Comparison of ENCODE assay signal across 2 cellular contexts in the genomic region with DNA sequence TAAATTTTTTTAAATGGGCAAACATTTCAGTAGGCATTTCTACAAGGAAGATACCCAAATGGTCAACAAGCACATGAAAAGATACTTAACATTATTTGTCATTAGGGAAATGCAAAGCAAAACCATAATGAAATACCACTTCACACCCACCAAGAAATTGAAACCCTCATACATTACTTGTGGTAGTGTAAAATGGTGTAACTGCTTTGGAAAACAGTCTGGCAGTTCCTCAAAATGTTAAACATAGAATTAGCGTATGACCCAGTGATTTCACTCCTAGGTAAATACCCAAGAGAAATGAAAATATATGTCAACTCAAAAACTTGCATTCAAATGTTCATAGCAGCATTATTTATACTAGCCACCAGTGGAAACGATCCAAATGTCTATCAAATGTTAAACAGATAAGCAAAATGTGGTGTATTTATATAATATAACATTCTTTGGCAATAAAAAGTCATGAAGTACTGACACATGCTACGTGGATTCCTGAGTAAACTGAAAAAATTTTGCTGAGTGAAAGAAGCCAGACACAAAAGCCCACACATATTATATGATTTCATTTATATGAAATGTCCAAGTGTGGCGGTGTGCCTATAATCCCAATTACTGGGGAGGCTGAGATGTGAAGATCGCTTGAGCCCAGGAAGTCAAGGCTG.
TF ChIP-seq lines count a peak whose summit lies in the region.

No MANE protein-coding gene starts in this region.

TF ChIP-seq in HEK293, 187 proteins besides CTCF, POLR2A, EP300 and RAD21:
- TF ChIP-seq SP2 (tag by site-specific recombination; IDR thresholded peaks at IDR 0.05) (no peak), ZEB2 (tag by site-specific recombination; IDR thresholded peaks at IDR 0.05) (no peak)
- TF ChIP-seq, protein P1, sequence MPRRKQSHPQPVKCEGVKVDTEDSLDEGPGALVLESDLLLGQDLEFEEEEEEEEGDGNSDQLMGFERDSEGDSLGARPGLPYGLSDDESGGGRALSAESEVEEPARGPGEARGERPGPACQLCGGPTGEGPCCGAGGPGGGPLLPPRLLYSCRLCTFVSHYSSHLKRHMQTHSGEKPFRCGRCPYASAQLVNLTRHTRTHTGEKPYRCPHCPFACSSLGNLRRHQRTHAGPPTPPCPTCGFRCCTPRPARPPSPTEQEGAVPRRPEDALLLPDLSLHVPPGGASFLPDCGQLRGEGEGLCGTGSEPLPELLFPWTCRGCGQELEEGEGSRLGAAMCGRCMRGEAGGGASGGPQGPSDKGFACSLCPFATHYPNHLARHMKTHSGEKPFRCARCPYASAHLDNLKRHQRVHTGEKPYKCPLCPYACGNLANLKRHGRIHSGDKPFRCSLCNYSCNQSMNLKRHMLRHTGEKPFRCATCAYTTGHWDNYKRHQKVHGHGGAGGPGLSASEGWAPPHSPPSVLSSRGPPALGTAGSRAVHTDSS (tag by site-specific recombination; IDR thresholded peaks at IDR 0.05) = no peak
- TF ChIP-seq, protein P2, sequence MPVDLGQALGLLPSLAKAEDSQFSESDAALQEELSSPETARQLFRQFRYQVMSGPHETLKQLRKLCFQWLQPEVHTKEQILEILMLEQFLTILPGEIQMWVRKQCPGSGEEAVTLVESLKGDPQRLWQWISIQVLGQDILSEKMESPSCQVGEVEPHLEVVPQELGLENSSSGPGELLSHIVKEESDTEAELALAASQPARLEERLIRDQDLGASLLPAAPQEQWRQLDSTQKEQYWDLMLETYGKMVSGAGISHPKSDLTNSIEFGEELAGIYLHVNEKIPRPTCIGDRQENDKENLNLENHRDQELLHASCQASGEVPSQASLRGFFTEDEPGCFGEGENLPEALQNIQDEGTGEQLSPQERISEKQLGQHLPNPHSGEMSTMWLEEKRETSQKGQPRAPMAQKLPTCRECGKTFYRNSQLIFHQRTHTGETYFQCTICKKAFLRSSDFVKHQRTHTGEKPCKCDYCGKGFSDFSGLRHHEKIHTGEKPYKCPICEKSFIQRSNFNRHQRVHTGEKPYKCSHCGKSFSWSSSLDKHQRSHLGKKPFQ (tag by site-specific recombination; IDR thresholded peaks at IDR 0.05) = 0 out of 2 replicates have a peak, but pooled peaks have one; percentile 53
- TF ChIP-seq, protein P3, sequence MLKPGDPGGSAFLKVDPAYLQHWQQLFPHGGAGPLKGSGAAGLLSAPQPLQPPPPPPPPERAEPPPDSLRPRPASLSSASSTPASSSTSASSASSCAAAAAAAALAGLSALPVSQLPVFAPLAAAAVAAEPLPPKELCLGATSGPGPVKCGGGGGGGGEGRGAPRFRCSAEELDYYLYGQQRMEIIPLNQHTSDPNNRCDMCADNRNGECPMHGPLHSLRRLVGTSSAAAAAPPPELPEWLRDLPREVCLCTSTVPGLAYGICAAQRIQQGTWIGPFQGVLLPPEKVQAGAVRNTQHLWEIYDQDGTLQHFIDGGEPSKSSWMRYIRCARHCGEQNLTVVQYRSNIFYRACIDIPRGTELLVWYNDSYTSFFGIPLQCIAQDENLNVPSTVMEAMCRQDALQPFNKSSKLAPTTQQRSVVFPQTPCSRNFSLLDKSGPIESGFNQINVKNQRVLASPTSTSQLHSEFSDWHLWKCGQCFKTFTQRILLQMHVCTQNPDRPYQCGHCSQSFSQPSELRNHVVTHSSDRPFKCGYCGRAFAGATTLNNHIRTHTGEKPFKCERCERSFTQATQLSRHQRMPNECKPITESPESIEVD (tag by site-specific recombination; IDR thresholded peaks at IDR 0.05) = peak; percentile 67
- TF ChIP-seq, protein P4, sequence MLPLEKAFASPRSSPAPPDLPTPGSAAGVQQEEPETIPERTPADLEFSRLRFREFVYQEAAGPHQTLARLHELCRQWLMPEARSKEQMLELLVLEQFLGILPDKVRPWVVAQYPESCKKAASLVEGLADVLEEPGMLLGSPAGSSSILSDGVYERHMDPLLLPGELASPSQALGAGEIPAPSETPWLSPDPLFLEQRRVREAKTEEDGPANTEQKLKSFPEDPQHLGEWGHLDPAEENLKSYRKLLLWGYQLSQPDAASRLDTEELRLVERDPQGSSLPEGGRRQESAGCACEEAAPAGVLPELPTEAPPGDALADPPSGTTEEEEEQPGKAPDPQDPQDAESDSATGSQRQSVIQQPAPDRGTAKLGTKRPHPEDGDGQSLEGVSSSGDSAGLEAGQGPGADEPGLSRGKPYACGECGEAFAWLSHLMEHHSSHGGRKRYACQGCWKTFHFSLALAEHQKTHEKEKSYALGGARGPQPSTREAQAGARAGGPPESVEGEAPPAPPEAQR (tag by site-specific recombination; IDR thresholded peaks at IDR 0.05) = no peak

TF ChIP-seq in H1, 55 proteins besides CTCF, POLR2A, EP300 and RAD21:
- TF ChIP-seq POLR2AphosphoS5 (IDR thresholded peaks at IDR 0.05; ENCODE audit: low read depth, low read length) (no peak), SIRT6 (IDR thresholded peaks at IDR 0.05; ENCODE audit: low read length) (no peak), KDM5A (IDR thresholded peaks at IDR 0.05; ENCODE audit: low read length) (no peak), CTBP2 (IDR thresholded peaks at IDR 0.05; ENCODE audit: borderline replicate concordance, insufficient read depth, insufficient read length, low read length) (no peak), GABPA (IDR thresholded peaks at IDR 0.05; ENCODE audit: borderline replicate concordance, insufficient read depth, low read length) (no peak), BCL11A (IDR thresholded peaks at IDR 0.05; ENCODE audit: low read depth in 2 of 2, low read length in 2 of 2) (no peak), CHD2 (IDR thresholded peaks at IDR 0.05; ENCODE audit: low read length) (no peak), PHF8 (conservative IDR thresholded peaks at IDR 0.05; ENCODE audit: low read depth, low read length) (no peak), ZNF274 (IDR thresholded peaks at IDR 0.05; ENCODE audit: borderline replicate concordance, extremely low read depth, low read length) (no peak), YY1 (IDR thresholded peaks at IDR 0.05; ENCODE audit: low read depth, low read length) (no peak), TEAD4 (IDR thresholded peaks at IDR 0.05; ENCODE audit: low read depth, low read length) (no peak), SP1 (IDR thresholded peaks at IDR 0.05; ENCODE audit: low read depth, low read length) (no peak), SRF (IDR thresholded peaks at IDR 0.05; ENCODE audit: low read depth, low read length) (no peak), BACH1 (IDR thresholded peaks at IDR 0.05; ENCODE audit: low read length) (no peak), NANOG (IDR thresholded peaks at IDR 0.05; ENCODE audit: insufficient read depth, low read depth, low read length, poor library complexity, severe bottlenecking) (no peak), EZH2 (IDR thresholded peaks at IDR 0.05; ENCODE audit: low read depth, low read length, severe bottlenecking) (no peak), CBX5 (IDR thresholded peaks at IDR 0.05; ENCODE audit: low read depth, low read length) (no peak), FOSL1 (IDR thresholded peaks at IDR 0.05; ENCODE audit: insufficient read depth, low read depth, low read length) (no peak), ASH2L (IDR thresholded peaks at IDR 0.05; ENCODE audit: low read length) (no peak)
- TF ChIP-seq, protein P5, sequence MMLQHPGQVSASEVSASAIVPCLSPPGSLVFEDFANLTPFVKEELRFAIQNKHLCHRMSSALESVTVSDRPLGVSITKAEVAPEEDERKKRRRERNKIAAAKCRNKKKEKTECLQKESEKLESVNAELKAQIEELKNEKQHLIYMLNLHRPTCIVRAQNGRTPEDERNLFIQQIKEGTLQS (IDR thresholded peaks at IDR 0.05; ENCODE audit: insufficient read depth, low read depth, low read length) = no peak
